14 cellular contexts compared by ENCODE assay signal in genomic region chr20:40963505-40963845, GRCh38.
"Had no signal": no experiment of that assay in that cellular context is flagged by ENCODE, and none has a peak within 500 bp of the region (broad histone marks: within the 10 kb centered on the region; RNA-seq: fewer than 3 reads in every experiment).

No MANE protein-coding gene starts in this region.

- H3K4me3 ChIP-seq: adrenal gland, body of pancreas, breast epithelium had no signal

- H3K9me3 ChIP-seq: adrenal gland, body of pancreas, breast epithelium had no signal

- H3K36me3 Mint-ChIP-seq: activated CD4-positive, alpha-beta memory T cell treated with anti-CD3 and anti-CD28 coated beads for 36 hours; activated naive CD4-positive, alpha-beta T cell treated with anti-CD3 and anti-CD28 coated beads, Interleukin-2, amount 50 U/mL, for 24 hours; T-cell had no signal

- H3K36me3 ChIP-seq: adrenal gland, breast epithelium had no signal

- H3K27me3 Mint-ChIP-seq: activated CD4-positive, alpha-beta memory T cell treated with anti-CD3 and anti-CD28 coated beads for 36 hours; activated naive CD4-positive, alpha-beta T cell treated with anti-CD3 and anti-CD28 coated beads, Interleukin-2, amount 50 U/mL, for 24 hours; activated T-cell treated with anti-CD3 and anti-CD28 coated beads, Interleukin-2, amount 50 U/mL, for 24 hours; T-cell had no signal

- H3K4me3 Mint-ChIP-seq: activated B cell treated with CpG ODN at 0.5 μM for 24 hours; activated CD4-positive, alpha-beta memory T cell treated with anti-CD3 and anti-CD28 coated beads for 36 hours; activated naive CD4-positive, alpha-beta T cell treated with anti-CD3 and anti-CD28 coated beads, Interleukin-2, amount 50 U/mL, for 24 hours; activated T-cell treated with anti-CD3 and anti-CD28 coated beads, Interleukin-2, amount 50 U/mL, for 24 hours; T-cell had no signal

- H3K4me2 ChIP-seq: KMS-11 had no signal

- H3K9ac ChIP-seq: KMS-11 had no signal

- DNase-seq: activated gamma-delta T cell, NCI-H1436 treated with DMSO at 0.1 percent for 48 hours, SIG-M5 had no signal

- H3K27ac ChIP-seq: adrenal gland, body of pancreas, KMS-11, VCaP had no signal

- H3K27me3 ChIP-seq: adrenal gland, body of pancreas, breast epithelium had no signal

- H3K27ac Mint-ChIP-seq: activated B cell treated with CpG ODN at 0.5 μM for 24 hours; activated CD4-positive, alpha-beta memory T cell treated with anti-CD3 and anti-CD28 coated beads for 36 hours; activated naive CD4-positive, alpha-beta T cell treated with anti-CD3 and anti-CD28 coated beads, Interleukin-2, amount 50 U/mL, for 24 hours; activated T-cell treated with anti-CD3 and anti-CD28 coated beads, Interleukin-2, amount 50 U/mL, for 24 hours; activated T-helper 2 cell treated with anti-CD3 and anti-CD28 coated beads, Interferon-gamma antibody, Interleukin-2, Interleukin-4, amounts not matched to agents 10 μg/mL and 5 μg/mL and 100 μg/mL, durations not matched to agents 14 hours and 24 hours and 36 hours had no signal
